ENCODE assay signal across 8 cellular contexts in the genomic region with DNA sequence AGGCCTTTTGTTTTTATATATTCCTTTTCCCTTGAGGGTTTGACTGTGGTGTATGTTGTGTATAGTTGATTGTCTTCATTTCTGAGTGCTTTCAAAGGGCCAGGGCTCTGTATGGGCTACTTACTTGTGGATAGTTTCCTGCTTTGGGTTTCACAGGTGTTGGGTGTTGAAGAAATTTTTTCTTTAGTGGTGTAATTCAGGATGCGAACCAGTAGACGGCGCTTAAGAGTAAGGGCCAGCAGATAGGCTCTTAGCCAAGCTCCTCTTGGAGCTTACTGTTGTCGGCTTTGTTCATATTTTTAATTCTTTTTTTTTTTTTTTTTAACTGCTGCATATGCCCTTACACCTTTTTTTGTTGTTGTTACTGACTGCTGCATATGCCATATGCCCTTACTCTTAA.
DNase-seq lines count a peak whose midpoint lies in the region; ATAC-seq and TF ChIP-seq lines count a peak whose summit lies in the region.

No MANE protein-coding gene starts in this region.

- H3F3A ChIP-seq in DOHH2 (ENCODE audit: control insufficient read depth, insufficient read depth) (no peaks in the 10 kb centered on the region), PC-3 (ENCODE audit: low read length, unreplicated experiment) (no peaks in the 10 kb centered on the region)

- H3K9me3 Mint-ChIP-seq in natural killer cell treated with Interleukin-12 subunit alpha and Interleukin-12 subunit beta and Interleukin-15 and Interleukin-18, amount 100 ng/mL, for 72 hours = peaks cover 26% of the 10 kb centered on the region
- peaks cover 7% of the 10 kb centered on the region for H3K9me3 Mint-ChIP-seq in activated naive CD4-positive, alpha-beta T cell treated with anti-CD3 and anti-CD28 coated beads for 36 hours

- H3K27me3 ChIP-seq in DOHH2 (ENCODE audit: control insufficient read depth, low read length) (no peaks in the 10 kb centered on the region), PC-3 (ENCODE audit: low read length) (no peaks in the 10 kb centered on the region)

- H3K9me3 ChIP-seq in DOHH2 (ENCODE audit: control insufficient read depth, insufficient read depth, low read length) = no peaks in the 10 kb centered on the region
- H3K9me3 ChIP-seq in HEK293 (ENCODE audit: control insufficient read depth, insufficient read depth, low read depth, low read length) = no peaks in the 10 kb centered on the region
- H3K9me3 ChIP-seq in PC-3 (ENCODE audit: low read length) = no peaks in the 10 kb centered on the region

- TF ChIP-seq CTCF in DOHH2 (IDR thresholded peaks at IDR 0.05; ENCODE audit: low read depth, low read length, poor library complexity, severe bottlenecking) (peak; percentile 55), HEK293 (tag by site-specific recombination; IDR thresholded peaks at IDR 0.05) (no peak), PC-3 (conservative IDR thresholded peaks at IDR 0.05; ENCODE audit: low read depth, low read length) (peak; percentile 70)

- CTCF ChIA-PET in HEK293 (lab: Yijun Ruan, JAX) (interaction anchor here (0.7 to 2.2 kb wide), 6 partner anchors 10 to 1475 kb away, joined by 3 to 6 read pairs (median 4); no protein-coding TSS in a partner anchor), PC-3 (lab: Charles Lee) (interaction anchor here (0.6 to 1.5 kb wide), 5 partner anchors 53 to 133 kb away, joined by 4 to 10 read pairs (median 6); no protein-coding TSS in a partner anchor)
- CTCF ChIA-PET in activated naive CD4-positive, alpha-beta T cell treated with anti-CD3 and anti-CD28 coated beads for 36 hours (lab: Charles Lee) = interaction anchor here (0.6 to 1.1 kb wide), 2 partner anchors 252 to 1986 kb away, joined by 3 read pairs; no protein-coding TSS in a partner anchor

- no peak overlapping the region for H2AFZ ChIP-seq in PC-3 (ENCODE audit: low read length)

- no peaks in the 10 kb centered on the region for H3K4me1 Mint-ChIP-seq in natural killer cell treated with Interleukin-12 subunit alpha and Interleukin-12 subunit beta and Interleukin-15 and Interleukin-18, amount 100 ng/mL, for 72 hours (ENCODE audit: low read depth in 2 of 2)
- no peaks in the 10 kb centered on the region for H3K4me1 Mint-ChIP-seq in activated naive CD4-positive, alpha-beta T cell treated with anti-CD3 and anti-CD28 coated beads for 36 hours (ENCODE audit: low read depth)

- H3K4me3 ChIP-seq in DOHH2 (ENCODE audit: low read length) (no peak overlapping the region), HEK293 (ENCODE audit: low read depth, low read length) (no peak overlapping the region), PC-3 (ENCODE audit: low read length) (no peak overlapping the region)

- POLR2A ChIA-PET in HEK293 (lab: Yijun Ruan, JAX) = no interaction called here
- POLR2A ChIA-PET in PC-3 (lab: Charles Lee; ENCODE audit: unreplicated experiment) = interaction anchor here (0.6 kb wide), 1 partner anchor 215 kb away, joined by 14 read pairs; no protein-coding TSS in a partner anchor

- H3K36me3 Mint-ChIP-seq in natural killer cell treated with Interleukin-12 subunit alpha and Interleukin-12 subunit beta and Interleukin-15 and Interleukin-18, amount 100 ng/mL, for 72 hours = peaks cover 7% of the 10 kb centered on the region
- no peaks in the 10 kb centered on the region for H3K36me3 Mint-ChIP-seq in activated naive CD4-positive, alpha-beta T cell treated with anti-CD3 and anti-CD28 coated beads for 36 hours (ENCODE audit: low read depth)

- H3K27ac Mint-ChIP-seq in natural killer cell treated with Interleukin-12 subunit alpha and Interleukin-12 subunit beta and Interleukin-15 and Interleukin-18, amount 100 ng/mL, for 72 hours = no peak overlapping the region
- no peak overlapping the region for H3K27ac Mint-ChIP-seq in activated naive CD4-positive, alpha-beta T cell treated with anti-CD3 and anti-CD28 coated beads for 36 hours

- H3K27me3 Mint-ChIP-seq in natural killer cell treated with Interleukin-12 subunit alpha and Interleukin-12 subunit beta and Interleukin-15 and Interleukin-18, amount 100 ng/mL, for 72 hours = no peaks in the 10 kb centered on the region
- peaks cover 2% of the 10 kb centered on the region for H3K27me3 Mint-ChIP-seq in activated naive CD4-positive, alpha-beta T cell treated with anti-CD3 and anti-CD28 coated beads for 36 hours (ENCODE audit: low read depth)

- H3K79me2 ChIP-seq in DOHH2 (ENCODE audit: control insufficient read depth, low read length) (no peaks in the 10 kb centered on the region), PC-3 (ENCODE audit: low read length) (no peaks in the 10 kb centered on the region)

- H3K4me1 ChIP-seq in DOHH2 (ENCODE audit: control insufficient read depth, low read length) = no peaks in the 10 kb centered on the region
- no peaks in the 10 kb centered on the region for H3K4me1 ChIP-seq in HEK293 (ENCODE audit: control insufficient read depth, insufficient read depth, low read length)
- H3K4me1 ChIP-seq in PC-3 (ENCODE audit: insufficient read depth, low read length) = no peaks in the 10 kb centered on the region

- no peak overlapping the region for H3K4me2 ChIP-seq in DOHH2 (ENCODE audit: low read length)
- no peak overlapping the region for H3K4me2 ChIP-seq in PC-3 (ENCODE audit: low read length)

- no TSS peak for BruUV-seq in PC-3 (replicated peaks; lab: Mats Ljungman, UMichigan)

- H3K4me3 Mint-ChIP-seq in natural killer cell treated with Interleukin-12 subunit alpha and Interleukin-12 subunit beta and Interleukin-15 and Interleukin-18, amount 100 ng/mL, for 72 hours = no peak overlapping the region
- H3K4me3 Mint-ChIP-seq in activated naive CD4-positive, alpha-beta T cell treated with anti-CD3 and anti-CD28 coated beads for 36 hours = no peak overlapping the region

- no peak for ATAC-seq in PC-3
- no peak for ATAC-seq in natural killer cell treated with Interleukin-12 subunit alpha and Interleukin-12 subunit beta and Interleukin-15 and Interleukin-18, amount 100 ng/mL, for 72 hours

- intact Hi-C loops in PC-3 (cut with micrococcal nuclease) = loop anchor here (10.0 kb wide), 1 partner anchor 113 kb away; no protein-coding TSS in a partner anchor
- intact Hi-C loops in activated naive CD4-positive, alpha-beta T cell treated with anti-CD3 and anti-CD28 coated beads for 36 hours (cut with micrococcal nuclease) = no loop called here

- DNase-seq in PC-3 (peak; percentile 52), iPS DF 4.7 (ENCODE audit: extremely low read depth, low spot score) (peak; percentile 36), NCI-H446 treated with DMSO at 0.1 percent for 48 hours (lab: John Stamatoyannopoulos, UW) (no peak)
- no peak for DNase-seq in natural killer cell treated with Interleukin-12 subunit alpha and Interleukin-12 subunit beta and Interleukin-15 and Interleukin-18, amount 100 ng/mL, for 72 hours (ENCODE audit: low spot score)
- DNase-seq in stimulated activated CD4-positive, alpha-beta T cell treated with anti-CD3 and anti-CD28 coated beads, Interleukin-4, amount 100 ng/mL, for 1 hour = no peak
- no peak for DNase-seq in activated naive CD4-positive, alpha-beta T cell treated with anti-CD3 and anti-CD28 coated beads for 36 hours

- H3K9ac ChIP-seq in PC-3 (ENCODE audit: low read length) = no peak overlapping the region

- no peaks in the 10 kb centered on the region for H3K36me3 ChIP-seq in DOHH2 (ENCODE audit: control insufficient read depth, low read length)
- no peaks in the 10 kb centered on the region for H3K36me3 ChIP-seq in HEK293 (ENCODE audit: control insufficient read depth in 2 of 2, insufficient read depth in 1 of 2, low read length in 2 of 2)
- H3K36me3 ChIP-seq in PC-3 (ENCODE audit: low read depth, low read length) = no peaks in the 10 kb centered on the region

- H3K27ac ChIP-seq in DOHH2 (ENCODE audit: low read depth, low read length) (no peak overlapping the region), HEK293 (ENCODE audit: extremely low read depth, low read depth, low read length) (no peak overlapping the region), PC-3 (ENCODE audit: low read length) (no peak overlapping the region)

- no peaks in the 10 kb centered on the region for H4K20me1 ChIP-seq in DOHH2 (ENCODE audit: control insufficient read depth, insufficient read depth, low read depth, low read length)
- no peaks in the 10 kb centered on the region for H4K20me1 ChIP-seq in PC-3 (ENCODE audit: low read length)

- H3K9me2 ChIP-seq in DOHH2 (replicated peaks; ENCODE audit: control insufficient read depth, low read length) (no peaks in the 10 kb centered on the region), PC-3 (replicated peaks; ENCODE audit: low read length) (no peaks in the 10 kb centered on the region)

TF ChIP-seq in HEK293, 187 proteins besides CTCF, POLR2A, EP300 and RAD21:
- TF ChIP-seq SCRT2 (tag by site-specific recombination; IDR thresholded peaks at IDR 0.05) (0 out of 2 replicates have a peak, but pooled peaks have one; percentile 25), ZFP37 (tag by site-specific recombination; IDR thresholded peaks at IDR 0.05) (no peak), ZNF654 (tag by site-specific recombination; IDR thresholded peaks at IDR 0.05; ENCODE audit: low read depth) (peak; percentile 30; the same call in 1 of the 2 replicates)
- TF ChIP-seq, protein P1, sequence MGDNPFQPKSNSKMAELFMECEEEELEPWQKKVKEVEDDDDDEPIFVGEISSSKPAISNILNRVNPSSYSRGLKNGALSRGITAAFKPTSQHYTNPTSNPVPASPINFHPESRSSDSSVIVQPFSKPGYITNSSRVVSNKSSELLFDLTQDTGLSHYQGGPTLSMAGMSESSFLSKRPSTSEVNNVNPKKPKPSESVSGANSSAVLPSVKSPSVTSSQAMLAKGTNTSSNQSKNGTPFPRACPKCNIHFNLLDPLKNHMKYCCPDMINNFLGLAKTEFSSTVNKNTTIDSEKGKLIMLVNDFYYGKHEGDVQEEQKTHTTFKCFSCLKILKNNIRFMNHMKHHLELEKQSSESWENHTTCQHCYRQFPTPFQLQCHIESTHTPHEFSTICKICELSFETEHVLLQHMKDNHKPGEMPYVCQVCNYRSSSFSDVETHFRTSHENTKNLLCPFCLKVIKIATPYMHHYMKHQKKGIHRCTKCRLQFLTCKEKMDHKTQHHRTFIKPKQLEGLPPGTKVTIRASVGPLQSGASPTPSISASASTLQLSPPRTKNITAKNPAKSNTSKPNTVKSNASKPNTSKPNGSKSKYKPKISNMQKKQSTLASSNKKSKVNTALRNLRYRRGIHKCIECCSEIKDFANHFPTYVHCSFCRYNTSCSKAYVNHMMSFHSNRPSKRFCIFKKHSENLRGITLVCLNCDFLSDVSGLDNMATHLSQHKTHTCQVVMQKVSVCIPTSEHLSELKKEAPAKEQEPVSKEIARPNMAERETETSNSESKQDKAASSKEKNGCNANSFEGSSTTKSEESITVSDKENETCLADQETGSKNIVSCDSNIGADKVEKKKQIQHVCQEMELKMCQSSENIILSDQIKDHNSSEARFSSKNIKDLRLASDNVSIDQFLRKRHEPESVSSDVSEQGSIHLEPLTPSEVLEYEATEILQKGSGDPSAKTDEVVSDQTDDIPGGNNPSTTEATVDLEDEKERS (tag by site-specific recombination; IDR thresholded peaks at IDR 0.05) = no peak
TF ChIP-seq in HEK293: peak in this region for 2.

Comparison
In these comparisons a context has a peak if more than half of its experiments do, and no peak if none do; other contexts are left out.
1. DNase-seq: peak in PC-3 (single experiment) and iPS DF 4.7 (single experiment); none in natural killer cell treated with Interleukin-12 subunit alpha and Interleukin-12 subunit beta and Interleukin-15 and Interleukin-18, amount 100 ng/mL, for 72 hours (single experiment), NCI-H446 treated with DMSO at 0.1 percent for 48 hours (single experiment), stimulated activated CD4-positive, alpha-beta T cell treated with anti-CD3 and anti-CD28 coated beads, Interleukin-4, amount 100 ng/mL, for 1 hour (single experiment) and activated naive CD4-positive, alpha-beta T cell treated with anti-CD3 and anti-CD28 coated beads for 36 hours (single experiment).